In genomic region chr12:68081561-68081960, GRCh38 we compare ENCODE assay signal across 22 cellular contexts.
"Had no signal": no experiment of that assay in that cellular context is flagged by ENCODE, and none has a peak within 500 bp of the region (broad histone marks: within the 10 kb centered on the region; RNA-seq: fewer than 3 reads in every experiment).

No MANE protein-coding gene starts in this region.

- DNase-seq: activated CD4-positive, alpha-beta memory T cell treated with anti-CD3 and anti-CD28 coated beads, Interleukin-2, amount 10 ng/mL, durations not matched to agents 7 days and 5 days; activated CD4-positive, alpha-beta T cell treated with anti-CD3 and anti-CD28 coated beads for 4 hours; activated effector memory CD4-positive, alpha-beta T cell treated with Interleukin-2 at 50 U/mL for 16 hours; activated naive CD4-positive, alpha-beta T cell treated with anti-CD3 and anti-CD28 coated beads for 36 hours; activated T-cell treated with anti-CD3 and anti-CD28 coated beads, Interleukin-2, amount 50 U/mL, for 24 hours; cerebellar nuclear complex; cortex of kidney; heart left ventricle; left colon; mucosa of descending colon; posterior cingulate gyrus; right lobe of liver; stimulated activated CD4-positive, alpha-beta T cell treated with anti-CD3 and anti-CD28 coated beads, Interleukin-2, amount 100 ng/mL, for 24 hours; stimulated activated naive B cell treated with anti-CD40 and anti-IgM and Interleukin-4, amounts not matched to agents 10 μg/mL and 1 μg/mL and 100 μg/mL, for 72 hours; T1000 had no signal

- H3K4me3 ChIP-seq: heart left ventricle, mucosa of descending colon, right lobe of liver, skin epidermis, thoracic aorta, vagina had no signal

- H3K9me3 ChIP-seq: right lobe of liver, thoracic aorta, vagina had no signal

- H3K4me1 Mint-ChIP-seq: memory B cell had no signal

- ATAC-seq: heart left ventricle; left colon; mucosa of descending colon; right lobe of liver; stimulated activated naive B cell treated with anti-CD40 and anti-IgM and Interleukin-4, amounts not matched to agents 10 μg/mL and 1 μg/mL and 100 μg/mL, for 72 hours; WTC11 had no signal

- H3K4me3 Mint-ChIP-seq: activated CD4-positive, alpha-beta memory T cell treated with anti-CD3 and anti-CD28 coated beads, Interleukin-2, amount 10 ng/mL, durations not matched to agents 7 days and 5 days; activated naive CD4-positive, alpha-beta T cell treated with anti-CD3 and anti-CD28 coated beads for 36 hours; activated T-cell treated with anti-CD3 and anti-CD28 coated beads, Interleukin-2, amount 50 U/mL, for 24 hours; memory B cell; neural progenitor cell; stimulated activated naive B cell treated with anti-CD40 and anti-IgM and Interleukin-4, amounts not matched to agents 10 μg/mL and 1 μg/mL and 100 μg/mL, for 72 hours; type B pancreatic cell; WTC11 had no signal

- H3K27ac Mint-ChIP-seq: activated naive CD4-positive, alpha-beta T cell treated with anti-CD3 and anti-CD28 coated beads for 36 hours; activated T-cell treated with anti-CD3 and anti-CD28 coated beads, Interleukin-2, amount 50 U/mL, for 24 hours; memory B cell; neural progenitor cell; stimulated activated naive B cell treated with anti-CD40 and anti-IgM and Interleukin-4, amounts not matched to agents 10 μg/mL and 1 μg/mL and 100 μg/mL, for 72 hours; type B pancreatic cell had no signal

- H3K4me1 ChIP-seq: heart left ventricle, right lobe of liver, vagina had no signal

- H3K9ac ChIP-seq: neural progenitor cell had no signal

- H3K27ac ChIP-seq: heart left ventricle, right lobe of liver, skin epidermis, thoracic aorta, vagina had no signal

- H2AFZ ChIP-seq: neural progenitor cell had no signal

- H3K36me3 Mint-ChIP-seq: neural progenitor cell, type B pancreatic cell had no signal

- H3K27me3 Mint-ChIP-seq: activated CD4-positive, alpha-beta memory T cell treated with anti-CD3 and anti-CD28 coated beads, Interleukin-2, amount 10 ng/mL, durations not matched to agents 7 days and 5 days; activated T-cell treated with anti-CD3 and anti-CD28 coated beads, Interleukin-2, amount 50 U/mL, for 24 hours; memory B cell; stimulated activated naive B cell treated with anti-CD40 and anti-IgM and Interleukin-4, amounts not matched to agents 10 μg/mL and 1 μg/mL and 100 μg/mL, for 72 hours; type B pancreatic cell had no signal

- H3K27me3 ChIP-seq: heart left ventricle, neural progenitor cell, right lobe of liver, vagina had no signal

- H3K36me3 ChIP-seq: heart left ventricle, neural progenitor cell, right lobe of liver, thoracic aorta, vagina had no signal
